Comparison of ENCODE assay signal across 1 cellular context in the genomic region with DNA sequence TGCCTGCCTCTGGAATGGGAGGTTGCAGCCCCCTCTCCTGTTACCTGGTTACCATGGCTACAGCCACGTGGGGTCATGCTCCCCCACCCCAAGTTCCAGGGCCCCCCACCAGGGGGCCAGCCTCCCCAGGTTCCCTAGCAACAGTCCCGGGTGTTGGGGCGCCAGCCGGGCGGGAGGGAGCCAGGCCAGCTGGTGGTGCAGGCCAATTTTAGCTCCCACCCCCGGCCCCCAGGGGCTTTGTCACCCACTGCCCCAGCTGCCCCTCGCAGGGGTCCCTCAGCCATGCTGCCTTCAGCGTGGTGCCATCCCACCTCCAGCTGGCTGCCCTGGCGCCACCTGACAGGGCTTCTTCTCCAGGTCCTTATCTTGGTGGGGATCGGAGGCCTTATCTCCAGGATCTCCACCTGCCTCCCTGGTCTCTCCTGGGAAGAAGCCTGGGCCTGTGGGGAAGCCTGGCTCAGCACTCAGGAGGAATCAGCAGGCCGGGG.
TF ChIP-seq lines count a peak whose summit lies in the region.

No MANE protein-coding gene starts in this region.

TF ChIP-seq in K562, 482 proteins besides CTCF, POLR2A, EP300 and RAD21 (continued from another document):
- TF ChIP-seq FOXK2 (conservative IDR thresholded peaks at IDR 0.05 in 1 of 2, IDR thresholded peaks at IDR 0.05 in 1 of 2; ENCODE audit: low read depth in 2 of 2) (no peak), FOXA3 (CRISPR knock-in tag; conservative IDR thresholded peaks at IDR 0.05 in 1 of 2, IDR thresholded peaks at IDR 0.05 in 1 of 2) (no peak), RBFOX2 (IDR thresholded peaks at IDR 0.05; ENCODE audit: low read depth, low read length) (peak; percentile 31; the same call in 1 of the 2 replicates), FOXJ3 (CRISPR knock-in tag; IDR thresholded peaks at IDR 0.05) (no peak), ZNF354B (CRISPR knock-in tag; IDR thresholded peaks at IDR 0.05) (no peak), GATA2 (CRISPR knock-in tag; IDR thresholded peaks at IDR 0.05) (peak; percentile 76), HNRNPH1 (optimal IDR thresholded peaks at IDR 0.05; ENCODE audit: low read depth, low read length) (no peak), BRD9 (IDR thresholded peaks at IDR 0.05; ENCODE audit: low read depth, partially characterized antibody) (no peak), ZNF277 (CRISPR knock-in tag; IDR thresholded peaks at IDR 0.05; ENCODE audit: borderline replicate concordance) (no peak), RBM22 (IDR thresholded peaks at IDR 0.05; ENCODE audit: low read depth, low read length, poor library complexity, severe bottlenecking) (peak; percentile 63), ETV1 (tag; conservative IDR thresholded peaks at IDR 0.05; ENCODE audit: low read depth) (no peak), USF2 (CRISPR knock-in tag; IDR thresholded peaks at IDR 0.05) (peak; percentile 70), HMG20B (CRISPR knock-in tag; IDR thresholded peaks at IDR 0.05) (no peak), MYC (IDR thresholded peaks at IDR 0.05; ENCODE audit: low read depth, low read length) (peak; percentile 69; the same call in 1 of the 2 replicates), MYC (CRISPR knock-in tag; IDR thresholded peaks at IDR 0.05; ENCODE audit: borderline replicate concordance, low read depth) (no peak), POLR2AphosphoS5 (IDR thresholded peaks at IDR 0.05; ENCODE audit: control insufficient read depth, insufficient read depth, low read depth, low read length) (no peak), MCM7 (IDR thresholded peaks at IDR 0.05) (no peak), KLF1 (tag; IDR thresholded peaks at IDR 0.05) (no peak)
- TF ChIP-seq, protein P1, sequence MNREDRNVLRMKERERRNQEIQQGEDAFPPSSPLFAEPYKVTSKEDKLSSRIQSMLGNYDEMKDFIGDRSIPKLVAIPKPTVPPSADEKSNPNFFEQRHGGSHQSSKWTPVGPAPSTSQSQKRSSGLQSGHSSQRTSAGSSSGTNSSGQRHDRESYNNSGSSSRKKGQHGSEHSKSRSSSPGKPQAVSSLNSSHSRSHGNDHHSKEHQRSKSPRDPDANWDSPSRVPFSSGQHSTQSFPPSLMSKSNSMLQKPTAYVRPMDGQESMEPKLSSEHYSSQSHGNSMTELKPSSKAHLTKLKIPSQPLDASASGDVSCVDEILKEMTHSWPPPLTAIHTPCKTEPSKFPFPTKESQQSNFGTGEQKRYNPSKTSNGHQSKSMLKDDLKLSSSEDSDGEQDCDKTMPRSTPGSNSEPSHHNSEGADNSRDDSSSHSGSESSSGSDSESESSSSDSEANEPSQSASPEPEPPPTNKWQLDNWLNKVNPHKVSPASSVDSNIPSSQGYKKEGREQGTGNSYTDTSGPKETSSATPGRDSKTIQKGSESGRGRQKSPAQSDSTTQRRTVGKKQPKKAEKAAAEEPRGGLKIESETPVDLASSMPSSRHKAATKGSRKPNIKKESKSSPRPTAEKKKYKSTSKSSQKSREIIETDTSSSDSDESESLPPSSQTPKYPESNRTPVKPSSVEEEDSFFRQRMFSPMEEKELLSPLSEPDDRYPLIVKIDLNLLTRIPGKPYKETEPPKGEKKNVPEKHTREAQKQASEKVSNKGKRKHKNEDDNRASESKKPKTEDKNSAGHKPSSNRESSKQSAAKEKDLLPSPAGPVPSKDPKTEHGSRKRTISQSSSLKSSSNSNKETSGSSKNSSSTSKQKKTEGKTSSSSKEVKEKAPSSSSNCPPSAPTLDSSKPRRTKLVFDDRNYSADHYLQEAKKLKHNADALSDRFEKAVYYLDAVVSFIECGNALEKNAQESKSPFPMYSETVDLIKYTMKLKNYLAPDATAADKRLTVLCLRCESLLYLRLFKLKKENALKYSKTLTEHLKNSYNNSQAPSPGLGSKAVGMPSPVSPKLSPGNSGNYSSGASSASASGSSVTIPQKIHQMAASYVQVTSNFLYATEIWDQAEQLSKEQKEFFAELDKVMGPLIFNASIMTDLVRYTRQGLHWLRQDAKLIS (CRISPR knock-in tag; IDR thresholded peaks at IDR 0.05) = no peak
- TF ChIP-seq, protein P2, sequence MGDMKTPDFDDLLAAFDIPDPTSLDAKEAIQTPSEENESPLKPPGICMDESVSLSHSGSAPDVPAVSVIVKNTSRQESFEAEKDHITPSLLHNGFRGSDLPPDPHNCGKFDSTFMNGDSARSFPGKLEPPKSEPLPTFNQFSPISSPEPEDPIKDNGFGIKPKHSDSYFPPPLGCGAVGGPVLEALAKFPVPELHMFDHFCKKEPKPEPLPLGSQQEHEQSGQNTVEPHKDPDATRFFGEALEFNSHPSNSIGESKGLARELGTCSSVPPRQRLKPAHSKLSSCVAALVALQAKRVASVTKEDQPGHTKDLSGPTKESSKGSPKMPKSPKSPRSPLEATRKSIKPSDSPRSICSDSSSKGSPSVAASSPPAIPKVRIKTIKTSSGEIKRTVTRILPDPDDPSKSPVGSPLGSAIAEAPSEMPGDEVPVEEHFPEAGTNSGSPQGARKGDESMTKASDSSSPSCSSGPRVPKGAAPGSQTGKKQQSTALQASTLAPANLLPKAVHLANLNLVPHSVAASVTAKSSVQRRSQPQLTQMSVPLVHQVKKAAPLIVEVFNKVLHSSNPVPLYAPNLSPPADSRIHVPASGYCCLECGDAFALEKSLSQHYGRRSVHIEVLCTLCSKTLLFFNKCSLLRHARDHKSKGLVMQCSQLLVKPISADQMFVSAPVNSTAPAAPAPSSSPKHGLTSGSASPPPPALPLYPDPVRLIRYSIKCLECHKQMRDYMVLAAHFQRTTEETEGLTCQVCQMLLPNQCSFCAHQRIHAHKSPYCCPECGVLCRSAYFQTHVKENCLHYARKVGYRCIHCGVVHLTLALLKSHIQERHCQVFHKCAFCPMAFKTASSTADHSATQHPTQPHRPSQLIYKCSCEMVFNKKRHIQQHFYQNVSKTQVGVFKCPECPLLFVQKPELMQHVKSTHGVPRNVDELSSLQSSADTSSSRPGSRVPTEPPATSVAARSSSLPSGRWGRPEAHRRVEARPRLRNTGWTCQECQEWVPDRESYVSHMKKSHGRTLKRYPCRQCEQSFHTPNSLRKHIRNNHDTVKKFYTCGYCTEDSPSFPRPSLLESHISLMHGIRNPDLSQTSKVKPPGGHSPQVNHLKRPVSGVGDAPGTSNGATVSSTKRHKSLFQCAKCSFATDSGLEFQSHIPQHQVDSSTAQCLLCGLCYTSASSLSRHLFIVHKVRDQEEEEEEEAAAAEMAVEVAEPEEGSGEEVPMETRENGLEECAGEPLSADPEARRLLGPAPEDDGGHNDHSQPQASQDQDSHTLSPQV (IDR thresholded peaks at IDR 0.05) = no peak
- TF ChIP-seq, protein P3, sequence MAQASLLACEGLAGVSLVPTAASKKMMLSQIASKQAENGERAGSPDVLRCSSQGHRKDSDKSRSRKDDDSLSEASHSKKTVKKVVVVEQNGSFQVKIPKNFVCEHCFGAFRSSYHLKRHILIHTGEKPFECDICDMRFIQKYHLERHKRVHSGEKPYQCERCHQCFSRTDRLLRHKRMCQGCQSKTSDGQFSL (CRISPR knock-in tag; IDR thresholded peaks at IDR 0.05) = peak; percentile 95
- TF ChIP-seq, protein P3 (tag; IDR thresholded peaks at IDR 0.05) = peak in 1 of 2 experiments; percentile 75; a peak in 1 of 4 replicates
